ENCODE assay signal across 10 cellular contexts in genomic region chr16:22232277-22233049, GRCh38. TPM values are rescaled to one million over a fixed set of nuclear protein-coding genes. Genes with fewer than 3 reads are reported as not detected.
DNase-seq lines count a peak whose midpoint lies in the region; ATAC-seq and TF ChIP-seq lines count a peak whose summit lies in the region.
"Had no signal": no experiment of that assay in that cellular context is flagged by ENCODE, and none has a peak within 500 bp of the region (broad histone marks: within the 10 kb centered on the region; RNA-seq: fewer than 3 reads in every experiment).

No MANE protein-coding gene starts in this region.

- BruUV-seq in A673 (replicated peaks; lab: Mats Ljungman, UMichigan): no TSS peak

- POLR2A ChIA-PET in A673 (lab: Charles Lee; ENCODE audit: low non-redundant PET): no interaction called here

- CTCF ChIA-PET in A673 (lab: Charles Lee): no interaction called here

- H3K27me3 ChIP-seq in muscle layer of colon (ENCODE audit: control insufficient read depth in 1 of 2, insufficient read depth in 2 of 2, low read length in 2 of 2): no peaks in the 10 kb centered on the region
- no peaks in the 10 kb centered on the region for H3K27me3 ChIP-seq in A673 (replicated peaks; ENCODE audit: insufficient read depth, low read depth, low read length, poor library complexity)

- no peak for ATAC-seq in effector memory CD8-positive, alpha-beta T cell (replicated peaks)

- DNase-seq in COR-L47 (lab: John Stamatoyannopoulos, UW): peak; percentile 68
- DNase-seq in NCI-H1105 (lab: John Stamatoyannopoulos, UW): peak; percentile 69
- no peak for DNase-seq in CD1c-positive myeloid dendritic cell (ENCODE audit: extremely low spot score)
- DNase-seq in dedifferentiated amniotic fluid mesenchymal stem cell (ENCODE audit: extremely low spot score): no peak
- DNase-seq in A673 (ENCODE audit: low spot score): no peak
- no peak for DNase-seq in effector memory CD8-positive, alpha-beta T cell
- DNase-seq: NCI-H1436 treated with DMSO at 0.1 percent for 48 hours had no signal

- no peaks in the 10 kb centered on the region for H3K27me3 Mint-ChIP-seq in brain
- H3K27me3 Mint-ChIP-seq in effector memory CD8-positive, alpha-beta T cell: no peaks in the 10 kb centered on the region
- H3K27me3 Mint-ChIP-seq: dendritic cell treated with granulocyte-macrophage colony-stimulating factor and Interleukin-4, amounts not matched to agents 40 ng/mL and 50 ng/mL, for 4 days had no signal

- peaks cover 19% of the 10 kb centered on the region for H3K4me1 Mint-ChIP-seq in brain
- H3K4me1 Mint-ChIP-seq in effector memory CD8-positive, alpha-beta T cell (ENCODE audit: low read depth in 2 of 2): peaks cover 0 to 3% of the 10 kb centered on the region in 2 donors

- peak overlapping the region; percentile 52 for H3K27ac ChIP-seq in muscle layer of colon (ENCODE audit: low read depth, low read length)
- no peak overlapping the region for H3K27ac ChIP-seq in A673 (ENCODE audit: low read depth, low read length, poor library complexity, severe bottlenecking)

- H3K36me3 Mint-ChIP-seq in brain: peaks cover 63% of the 10 kb centered on the region
- H3K36me3 Mint-ChIP-seq in effector memory CD8-positive, alpha-beta T cell (ENCODE audit: insufficient read depth): peaks cover 10% of the 10 kb centered on the region

- intact Hi-C loops in A673 (cut with micrococcal nuclease; ENCODE audit: unreplicated experiment): no loop called here

- H3K27ac Mint-ChIP-seq in brain: peak overlapping the region in 4 of 5 experiments; percentile 37 to 88 (median 72)
- H3K27ac Mint-ChIP-seq in effector memory CD8-positive, alpha-beta T cell: no peak overlapping the region
- H3K27ac Mint-ChIP-seq: dendritic cell treated with granulocyte-macrophage colony-stimulating factor and Interleukin-4, amounts not matched to agents 40 ng/mL and 50 ng/mL, for 4 days had no signal

- H3K9me3 ChIP-seq in muscle layer of colon (ENCODE audit: low read length): no peaks in the 10 kb centered on the region
- no peaks in the 10 kb centered on the region for H3K9me3 ChIP-seq in A673 (ENCODE audit: low read depth, low read length, poor library complexity, severe bottlenecking)

- H3K4me1 ChIP-seq in muscle layer of colon (ENCODE audit: insufficient read depth, low read length): peaks cover 7% of the 10 kb centered on the region
- no peaks in the 10 kb centered on the region for H3K4me1 ChIP-seq in A673 (ENCODE audit: insufficient read depth, low read length, poor library complexity, severe bottlenecking)

- H3K4me3 ChIP-seq in muscle layer of colon (ENCODE audit: low read depth in 1 of 2, low read length in 2 of 2) (no peak overlapping the region), A673 (ENCODE audit: low read depth, low read length, poor library complexity, severe bottlenecking) (no peak overlapping the region)

- H3K9me3 Mint-ChIP-seq in brain: no peaks in the 10 kb centered on the region
- no peaks in the 10 kb centered on the region for H3K9me3 Mint-ChIP-seq in effector memory CD8-positive, alpha-beta T cell
- H3K9me3 Mint-ChIP-seq: dendritic cell treated with granulocyte-macrophage colony-stimulating factor and Interleukin-4, amounts not matched to agents 40 ng/mL and 50 ng/mL, for 4 days had no signal

- TF ChIP-seq CTCF in brain (conservative IDR thresholded peaks at IDR 0.05) (no peak), A673 (conservative IDR thresholded peaks at IDR 0.05; ENCODE audit: low read depth, low read length) (no peak)

- no peak overlapping the region for H3K4me3 Mint-ChIP-seq in brain
- no peak overlapping the region for H3K4me3 Mint-ChIP-seq in effector memory CD8-positive, alpha-beta T cell
- H3K4me3 Mint-ChIP-seq: dendritic cell treated with granulocyte-macrophage colony-stimulating factor and Interleukin-4, amounts not matched to agents 40 ng/mL and 50 ng/mL, for 4 days had no signal

- H3K36me3 ChIP-seq in muscle layer of colon (ENCODE audit: insufficient read depth, low read length): peaks cover 24% of the 10 kb centered on the region
- no peaks in the 10 kb centered on the region for H3K36me3 ChIP-seq in A673 (ENCODE audit: insufficient read depth, low read length, poor library complexity, severe bottlenecking)

- no peak overlapping the region for H3K9ac ChIP-seq in muscle layer of colon (ENCODE audit: low read length)

RNA-seq across cellular contexts. Expression of gene EEF2K, which starts 26.4 kb away (rescaled TPM):
- 2.7 TPM for polyA plus RNA-seq in brain (ENCODE audit: insufficient read depth, low read depth, low replicate concordance)
- 14.3 and 18.4 TPM in 2 replicates for total RNA-seq in A673 (2021)

Comparison
In these comparisons a context has a peak if more than half of its experiments do, and no peak if none do; other contexts are left out.
1. DNase-seq: peak in COR-L47 (single experiment) and NCI-H1105 (single experiment); none in CD1c-positive myeloid dendritic cell (single experiment), dedifferentiated amniotic fluid mesenchymal stem cell (single experiment), A673 (single experiment) and effector memory CD8-positive, alpha-beta T cell (0 of 3).
2. H3K27ac Mint-ChIP-seq: peak in brain (4 of 5); none in effector memory CD8-positive, alpha-beta T cell (0 of 2).